In genomic region chr19:6735181-6735891, GRCh38 we compare ENCODE assay signal across 6 cellular contexts. TPM values are rescaled to one million over a fixed set of nuclear protein-coding genes. Genes with fewer than 3 reads are reported as not detected.
DNase-seq lines count a peak whose midpoint lies in the region; ATAC-seq and TF ChIP-seq lines count a peak whose summit lies in the region.

No MANE protein-coding gene starts in this region.

- no peaks in the 10 kb centered on the region for H3K27me3 ChIP-seq in CD4-positive, alpha-beta T cell (ENCODE audit: control insufficient read depth, insufficient read depth, low read length)
- H3K27me3 ChIP-seq in SU-DHL-6 (ENCODE audit: low read length) (no peaks in the 10 kb centered on the region), lung (ENCODE audit: control insufficient read depth, insufficient read depth) (no peaks in the 10 kb centered on the region)

- H3K9ac ChIP-seq in SU-DHL-6 (ENCODE audit: low read length): 0 out of 2 replicates have a peak overlapping the region, but pooled peaks have one; percentile 85

- peaks cover 25% of the 10 kb centered on the region for H3K36me3 Mint-ChIP-seq in CD4-positive, alpha-beta T cell (ENCODE audit: low read depth)

- H3K4me1 Mint-ChIP-seq in CD4-positive, alpha-beta T cell (ENCODE audit: low read depth): peaks cover 36% of the 10 kb centered on the region

- peak overlapping the region; percentile 85 for H3K27ac Mint-ChIP-seq in CD4-positive, alpha-beta T cell

- H3K27ac ChIP-seq in CD4-positive, alpha-beta T cell (ENCODE audit: low read depth, low read length): peak overlapping the region; percentile 92
- H3K27ac ChIP-seq in SU-DHL-6 (ENCODE audit: low read depth, low read length) (no peak overlapping the region), lung (ENCODE audit: low read depth in 1 of 2, low read length in 1 of 2) (no peak overlapping the region)

- H3K4me2 ChIP-seq in SU-DHL-6 (ENCODE audit: low read depth, low read length, poor library complexity, severe bottlenecking): peak overlapping the region; percentile 85

- H3K9me3 ChIP-seq in CD4-positive, alpha-beta T cell (ENCODE audit: control insufficient read depth, low read length): no peaks in the 10 kb centered on the region
- H3K9me3 ChIP-seq in SU-DHL-6 (ENCODE audit: insufficient read depth, low read length): no peaks in the 10 kb centered on the region
- peaks cover 0 to 2% of the 10 kb centered on the region in 2 donors for H3K9me3 ChIP-seq in lung (ENCODE audit: control insufficient read depth in 2 of 2, insufficient read depth in 1 of 2, low read length in 1 of 2)

- intact Hi-C loops in CD4-positive, alpha-beta T cell (cut with DNase I, micrococcal nuclease): loop anchor here (5.0 kb wide), 4 partner anchors 218 to 797 kb away; partner anchors contain the start of genes ALKBH7 (in 1 of the 2) and CRB3 (in 1 of the 2)

- H3K79me2 ChIP-seq in SU-DHL-6 (ENCODE audit: insufficient read depth, low read length): peaks cover 5% of the 10 kb centered on the region; the same call in 1 of the 2 replicates

- H3K4me3 ChIP-seq in SU-DHL-6 (ENCODE audit: insufficient read depth, low read length, poor library complexity, severe bottlenecking): no peak overlapping the region
- no peak overlapping the region for H3K4me3 ChIP-seq in lung

- POLR2A ChIA-PET in CD4-positive, alpha-beta T cell (lab: Charles Lee): interaction anchor here (1.5 to 4.0 kb wide), 2 partner anchors 37 to 128 kb away, joined by 5 to 44 read pairs; partner anchors contain the start of gene VAV1

- no peaks in the 10 kb centered on the region for H3K9me3 Mint-ChIP-seq in CD4-positive, alpha-beta T cell

- DNase-seq in CD4-positive, alpha-beta T cell: no peak
- DNase-seq in lung (ENCODE audit: low spot score) (peak; percentile 28), CD1c-positive myeloid dendritic cell (ENCODE audit: extremely low spot score) (no peak)

- peaks cover 0 to 11% of the 10 kb centered on the region in 2 donors for H3K4me1 ChIP-seq in lung (ENCODE audit: control insufficient read depth in 2 of 2, insufficient read depth in 2 of 2, low read length in 2 of 2)

- TF ChIP-seq CTCF in CD4-positive, alpha-beta T cell (IDR thresholded peaks at IDR 0.05): no peak
- TF ChIP-seq CTCF in SU-DHL-6 (IDR thresholded peaks at IDR 0.05; ENCODE audit: insufficient read depth, low read length, poor library complexity, severe bottlenecking) (no peak), lung (IDR thresholded peaks at IDR 0.05; ENCODE audit: control extremely low read depth, extremely low read depth) (no peak)

- H3K4me3 Mint-ChIP-seq in CD4-positive, alpha-beta T cell: no peak overlapping the region

- no peaks in the 10 kb centered on the region for H3K27me3 Mint-ChIP-seq in CD4-positive, alpha-beta T cell

- H3F3A ChIP-seq in SU-DHL-6 (ENCODE audit: insufficient read depth): peaks cover 18% of the 10 kb centered on the region

- WGBS in lung, 2 donors: 69 to 80% methylated on average over 15 of the region's 15 CpGs

- no peak overlapping the region for H2AFZ ChIP-seq in SU-DHL-6 (ENCODE audit: low read depth, low read length, severe bottlenecking)

- no peaks in the 10 kb centered on the region for H3K9me2 ChIP-seq in SU-DHL-6 (replicated peaks; ENCODE audit: insufficient read depth, low read length)

- CTCF ChIA-PET in CD4-positive, alpha-beta T cell (lab: Charles Lee): interaction anchor here (1.5 to 2.3 kb wide), 2 partner anchors 104 to 128 kb away, joined by 9 to 12 read pairs; no protein-coding TSS in a partner anchor

- ATAC-seq in CD4-positive, alpha-beta T cell (ENCODE audit: poor library complexity): no peak
- ATAC-seq in lung (ENCODE audit: insufficient read depth, low FRiP score) (no peak), GM21717 (IDR thresholded peaks at IDR 0.05; ENCODE audit: unreplicated experiment) (no peak), HG03439 (IDR thresholded peaks at IDR 0.05; ENCODE audit: unreplicated experiment) (no peak)

- no peaks in the 10 kb centered on the region for H3K36me3 ChIP-seq in SU-DHL-6 (ENCODE audit: low read length)
- peaks cover 0 to 27% of the 10 kb centered on the region in 2 donors for H3K36me3 ChIP-seq in lung (ENCODE audit: control insufficient read depth in 2 of 2, insufficient read depth in 2 of 2, low read length in 2 of 2)

- no peaks in the 10 kb centered on the region for H4K20me1 ChIP-seq in SU-DHL-6 (ENCODE audit: low read depth, low read length)

RNA-seq across cellular contexts. Expression of gene GPR108, which starts 2.0 kb away (rescaled TPM):
- total RNA-seq in CD4-positive, alpha-beta T cell: 10 to 100 TPM; 34.5 to 36.6 TPM
- total RNA-seq in lung: 10 to 100 TPM; 33.5 to 89.4 TPM
- polyA plus RNA-seq in lung: 10 to 100 TPM; 97.6 to 98.0 TPM

RNA-seq across cellular contexts. Expression of gene TRIP10, which starts 4.1 kb away (rescaled TPM):
- 1 to 10 TPM; 1.6 to 1.9 TPM for total RNA-seq in CD4-positive, alpha-beta T cell
- 10 to 100 TPM; 60.8 to 82.2 TPM for total RNA-seq in lung
- polyA plus RNA-seq in lung: 10 to 100 TPM; 77.4 to 97.3 TPM

RNA-seq across cellular contexts. Expression of gene C3, which starts 14.9 kb away (rescaled TPM):
- under 1 TPM in 1 of 2 experiments, not detected in 1; 0.55 TPM for total RNA-seq in CD4-positive, alpha-beta T cell
- 1,000 to 10,000 TPM; 1,072 to 1,612 TPM for total RNA-seq in lung
- polyA plus RNA-seq in lung: 1,000 to 10,000 TPM in 1 of 2 donors, 100 to 1,000 TPM in 1; 613 to 1,433 TPM

RNA-seq across cellular contexts. Expression of gene SH2D3A, which starts 31.9 kb away (rescaled TPM):
- total RNA-seq in CD4-positive, alpha-beta T cell: 10 to 100 TPM; 39.2 to 41.3 TPM
- total RNA-seq in lung: 10 to 100 TPM; 16.6 to 30.6 TPM
- 10 to 100 TPM; 21.2 to 24.2 TPM for polyA plus RNA-seq in lung

RNA-seq across cellular contexts. Expression of gene VAV1, which starts 37.2 kb away (rescaled TPM):
- total RNA-seq in CD4-positive, alpha-beta T cell: 10 to 100 TPM; 70.0 to 70.1 TPM
- total RNA-seq in lung: 10 to 100 TPM; 15.4 to 28.4 TPM
- 10 to 100 TPM in 1 of 2 donors, 1 to 10 TPM in 1; 8.7 to 60.8 TPM for polyA plus RNA-seq in lung

Comparison
In these comparisons a context has a peak if more than half of its experiments do, and no peak if none do; other contexts are left out.
1. RNA of gene TRIP10, which starts 4.1 kb away (total RNA-seq): 60.8 to 82.2 TPM in lung; 1.6 to 1.9 TPM in CD4-positive, alpha-beta T cell; every median in the first group is over 10 times any median in the second.
2. RNA of gene C3, which starts 14.9 kb away (total RNA-seq): 1,072 to 1,612 TPM in lung; 0.55 TPM in CD4-positive, alpha-beta T cell; every median in the first group is over 100 times any median in the second.